ENCODE assay signal across 20 cellular contexts in genomic region chr11:91136631-91137030, GRCh38.
"Had no signal": no experiment of that assay in that cellular context is flagged by ENCODE, and none has a peak within 500 bp of the region (broad histone marks: within the 10 kb centered on the region; RNA-seq: fewer than 3 reads in every experiment).

No MANE protein-coding gene starts in this region.

- H3K36me3 ChIP-seq: gastroesophageal sphincter, heart left ventricle, right lobe of liver, stomach, transverse colon, uterus had no signal

- ATAC-seq: activated T-cell treated with anti-CD3 and anti-CD28 coated beads, Interleukin-2, amount 50 U/mL, for 72 hours; gastroesophageal sphincter; heart left ventricle; left cardiac atrium; right lobe of liver; stimulated activated memory B cell treated with anti-CD40 and anti-IgM and Interleukin-4, amounts not matched to agents 10 μg/mL and 1 μg/mL and 100 μg/mL, for 72 hours had no signal

- H3K4me3 ChIP-seq: coronary artery, gastroesophageal sphincter, heart left ventricle, right lobe of liver, skin epidermis, stomach, transverse colon, uterus had no signal

- H3K4me1 ChIP-seq: right lobe of liver, transverse colon, uterus had no signal

- H3K27ac ChIP-seq: coronary artery, epithelial cell of prostate, gastroesophageal sphincter, heart left ventricle, right lobe of liver, skin epidermis, stomach, transverse colon, uterus had no signal

- DNase-seq: activated CD4-positive, alpha-beta memory T cell treated with anti-CD3 and anti-CD28 coated beads, Interleukin-2, amount 10 ng/mL, durations not matched to agents 7 days and 5 days; activated CD4-positive, alpha-beta T cell treated with anti-CD3 and anti-CD28 coated beads, Interleukin-2, amount 10 ng/mL, durations not matched to agents 24 days and 14 days; activated effector memory CD4-positive, alpha-beta T cell treated with Interleukin-2 at 50 U/mL for 16 hours; activated naive CD4-positive, alpha-beta T cell treated with anti-CD3 and anti-CD28 coated beads, Interleukin-2, amount 10 ng/mL, durations not matched to agents 7 days and 5 days; activated T-cell treated with anti-CD3 and anti-CD28 coated beads, Interleukin-2, amount 50 U/mL, for 72 hours; amygdala; cerebellar nuclear complex; heart left ventricle; left cardiac atrium; nephron progenitor cell; right lobe of liver; stimulated activated CD4-positive, alpha-beta T cell treated with anti-CD3 and anti-CD28 coated beads, Interleukin-2, amount 100 ng/mL, for 24 hours; stomach; transverse colon; uterus had no signal

- H3K9me3 ChIP-seq: gastroesophageal sphincter, heart left ventricle, right lobe of liver, stomach, uterus had no signal

- H3K27me3 ChIP-seq: gastroesophageal sphincter, heart left ventricle, right lobe of liver, stomach, transverse colon, uterus had no signal
